ENCODE assay signal across 18 cellular contexts in genomic region chr19:13427273-13428051, GRCh38.
DNase-seq lines count a peak whose midpoint lies in the region; ATAC-seq, FAIRE-seq and TF ChIP-seq lines count a peak whose summit lies in the region.
"Had no signal": no experiment of that assay in that cellular context is flagged by ENCODE, and none has a peak within 500 bp of the region (broad histone marks: within the 10 kb centered on the region; RNA-seq: fewer than 3 reads in every experiment).

No MANE protein-coding gene starts in this region.

- peaks cover 8% of the 10 kb centered on the region for H3K9me3 Mint-ChIP-seq in endothelial cell (ENCODE audit: unreplicated experiment)

- H3K27ac ChIP-seq in A549: no peak overlapping the region
- H3K27ac ChIP-seq: BLaER1, C4-2B had no signal

- H3K4me1 Mint-ChIP-seq in endothelial cell (ENCODE audit: unreplicated experiment): peaks cover 32% of the 10 kb centered on the region
- H3K4me1 Mint-ChIP-seq: B cell; CD4-positive, CD25-positive, alpha-beta regulatory T cell had no signal

- POLR2A ChIA-PET in A549 (lab: Yijun Ruan, JAX): no interaction called here

- H3K27me3 Mint-ChIP-seq in endothelial cell (ENCODE audit: unreplicated experiment): peaks cover 13% of the 10 kb centered on the region

- CTCF ChIA-PET in A549 (lab: Yijun Ruan, JAX): interaction anchor here (1.0 to 2.5 kb wide), 3 partner anchors 10 to 149 kb away, joined by 3 to 13 read pairs (median 5); no protein-coding TSS in a partner anchor

- H3K4me3 ChIP-seq in A549: no peak overlapping the region
- H3K4me3 ChIP-seq: BLaER1, HAP-1 had no signal

- no peaks in the 10 kb centered on the region for H3K4me1 ChIP-seq in A549
- H3K4me1 ChIP-seq: HAP-1 had no signal

- ATAC-seq in A549: no peak
- no peak for ATAC-seq in HG03520 (IDR thresholded peaks at IDR 0.05; ENCODE audit: unreplicated experiment)
- ATAC-seq in GM18867 (IDR thresholded peaks at IDR 0.05; ENCODE audit: unreplicated experiment): no peak
- ATAC-seq: CD8-positive, alpha-beta T cell had no signal

- no peak overlapping the region for H3K4me2 ChIP-seq in A549
- H3K4me2 ChIP-seq: BLaER1 had no signal

- H3K36me3 Mint-ChIP-seq in endothelial cell (ENCODE audit: low read depth, unreplicated experiment): peaks cover 6% of the 10 kb centered on the region

- TF ChIP-seq RAD21 in A549 (conservative IDR thresholded peaks at IDR 0.05 in 1 of 2, IDR thresholded peaks at IDR 0.05 in 1 of 2): no peak

- TF ChIP-seq EP300 in A549 (IDR thresholded peaks at IDR 0.05): no peak

- 35% methylated on average over 11 of the region's 11 CpGs for WGBS in A549 (ENCODE audit: missing lambda C conversion rate)

- H3K4me3 Mint-ChIP-seq in endothelial cell (ENCODE audit: unreplicated experiment): no peak overlapping the region
- H3K4me3 Mint-ChIP-seq: B cell; CD4-positive, CD25-positive, alpha-beta regulatory T cell; CD8-positive, alpha-beta T cell had no signal

- H3K27ac Mint-ChIP-seq in endothelial cell (ENCODE audit: unreplicated experiment): peak overlapping the region; percentile 57
- H3K27ac Mint-ChIP-seq: B cell; CD4-positive, CD25-positive, alpha-beta regulatory T cell; CD8-positive, alpha-beta T cell had no signal

- FAIRE-seq in A549 (lab: Jason Lieb, UNC): no peak
- FAIRE-seq: D721Med, H54 had no signal

- no peak for TF ChIP-seq POLR2A in A549 (IDR thresholded peaks at IDR 0.05; ENCODE audit: low read length)

- in situ Hi-C loops in G401 (cut with HindIII; ENCODE audit: low sequenced_read_pairs): no loop called here

- TF ChIP-seq CTCF in A549 (IDR thresholded peaks at IDR 0.05) (no peak), endothelial cell (IDR thresholded peaks at IDR 0.05; ENCODE audit: unreplicated experiment) (no peak)

- DNase-seq in A549 (ENCODE audit: low read depth in 1 of 2, low spot score in 1 of 2) (no peak), G401 (ENCODE audit: low spot score) (peak; percentile 12), endothelial cell (ENCODE audit: low spot score) (no peak), COR-L47 (lab: John Stamatoyannopoulos, UW) (no peak)
- DNase-seq: DMS 273 treated with DMSO at 0.1 percent for 48 hours, DMS79, GF-D8, GOT3 had no signal

- H3K9me3 ChIP-seq in A549: no peaks in the 10 kb centered on the region
- H3K9me3 ChIP-seq: HAP-1 had no signal

TF ChIP-seq in A549, 52 proteins besides CTCF, POLR2A, EP300 and RAD21:
- TF ChIP-seq FOSL2 (IDR thresholded peaks at IDR 0.05) (no peak), FOSL2 (CRISPR knock-in tag; IDR thresholded peaks at IDR 0.05) (no peak), MAZ (IDR thresholded peaks at IDR 0.05; ENCODE audit: borderline replicate concordance, low read depth, low read length) (no peak), KDM1A (IDR thresholded peaks at IDR 0.05; ENCODE audit: low read depth) (no peak), JUN (IDR thresholded peaks at IDR 0.05) (no peak), ZC3H11A (IDR thresholded peaks at IDR 0.05) (peak; percentile 59)
